Comparison of ENCODE assay signal across 8 cellular contexts in the genomic region with DNA sequence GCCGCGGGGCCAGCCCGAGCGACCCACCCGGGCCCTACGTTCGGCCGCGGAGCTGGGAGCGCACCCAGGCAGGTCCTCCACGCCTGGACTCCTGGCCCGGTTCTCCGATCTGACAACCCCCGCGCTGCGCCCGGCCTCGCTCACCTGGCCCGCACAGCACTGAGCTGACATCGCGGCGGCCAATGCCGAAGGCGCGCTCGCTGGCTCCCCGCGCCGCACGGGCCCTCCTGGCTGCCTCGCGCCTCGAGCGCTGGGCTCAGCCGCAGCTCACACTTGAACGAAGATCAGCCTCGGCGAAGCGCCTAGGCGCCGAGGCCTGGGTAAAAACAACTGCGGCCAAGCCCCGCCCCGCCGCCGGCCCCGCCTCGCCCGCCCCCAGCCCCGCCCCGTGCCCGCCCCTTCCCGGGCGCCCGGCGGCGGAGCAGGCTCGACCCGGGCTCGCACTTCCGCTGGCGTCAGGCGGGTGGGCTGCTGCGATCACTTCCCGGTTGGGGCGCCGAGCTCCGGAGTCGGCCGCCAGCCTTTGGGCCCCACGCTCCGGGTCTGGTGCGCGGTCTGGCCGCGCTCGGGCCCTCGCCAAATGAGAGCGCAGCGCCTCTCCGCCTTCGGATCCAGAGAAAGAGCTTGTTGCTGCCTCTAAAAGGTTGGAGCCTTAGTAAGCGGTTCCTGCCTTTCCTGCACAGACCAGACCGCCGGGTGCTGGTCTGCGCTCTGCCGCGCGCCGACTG. TPM values are rescaled to one million over a fixed set of nuclear protein-coding genes. Genes with fewer than 3 reads are reported as not detected.
A peak's percentile ranks its signal among the peaks of the same experiment; 100 is the strongest.
DNase-seq lines count a peak whose midpoint lies in the region; ATAC-seq, FAIRE-seq and TF ChIP-seq lines count a peak whose summit lies in the region.

TSS of gene SERINC5 (minus strand) at position 297 of the 728 bp plus-strand sequence. CDS start at position 171, 126 bp downstream.

- H3K36me3 ChIP-seq in CD8-positive, alpha-beta T cell (ENCODE audit: insufficient read depth, low read length): no peaks in the 10 kb centered on the region
- H3K36me3 ChIP-seq in SJSA1 (peaks cover 8% of the 10 kb centered on the region), neutrophil (no peaks in the 10 kb centered on the region)

- peaks cover 31% of the 10 kb centered on the region for H3K36me3 Mint-ChIP-seq in CD8-positive, alpha-beta T cell

- no peaks in the 10 kb centered on the region for H3K27me3 Mint-ChIP-seq in CD8-positive, alpha-beta T cell (ENCODE audit: low read depth)

- H3K9me3 Mint-ChIP-seq in CD8-positive, alpha-beta T cell: no peaks in the 10 kb centered on the region

- DNase-seq in CD8-positive, alpha-beta T cell: peak; percentile 69 to 92 (median 82)
- DNase-seq in SJSA1 (ENCODE audit: low read depth in 1 of 2, low spot score in 2 of 2): peak; percentile 86 to 90
- peak; percentile 67 for DNase-seq in activated gamma-delta T cell treated with anti-CD3 and anti-CD28 coated beads, Interleukin-2, amount 50 U/mL, for 16 hours (ENCODE audit: low read depth)
- peak; percentile 94 to 97 for DNase-seq in frontal cortex (ENCODE audit: low spot score in 2 of 2)

- peak within 1 kb of the TSS; percentile 99 for H3K4me3 Mint-ChIP-seq in CD8-positive, alpha-beta T cell

- intact Hi-C loops in CD8-positive, alpha-beta T cell (cut with DNase I, micrococcal nuclease): loop anchor here (1.0 to 10.0 kb wide), 12 partner anchors 9 to 1049 kb away; partner anchors contain the start of genes HOMER1 (in 1 of the 2), MTX3 (in 1 of the 2), ZCCHC9 (in 1 of the 2) and ZFYVE16 (in 1 of the 2)

- POLR2A ChIA-PET in CD8-positive, alpha-beta T cell (lab: Charles Lee): interaction anchor here (0.7 to 4.8 kb wide), 26 partner anchors 9 to 266 kb away, joined by 3 to 63 read pairs (median 5); no protein-coding TSS in a partner anchor

- CTCF ChIA-PET in CD8-positive, alpha-beta T cell (lab: Charles Lee): interaction anchor here (0.9 to 3.1 kb wide), 11 partner anchors 11 to 169 kb away, joined by 3 to 12 read pairs (median 5); no protein-coding TSS in a partner anchor

- no peak for TF ChIP-seq CTCF in CD8-positive, alpha-beta T cell (IDR thresholded peaks at IDR 0.05)
- TF ChIP-seq CTCF in neutrophil (IDR thresholded peaks at IDR 0.05) (peak; percentile 46), subcutaneous adipose tissue (IDR thresholded peaks at IDR 0.05; ENCODE audit: low read depth) (no peak)

- peaks cover 57% of the 10 kb centered on the region for H3K4me1 Mint-ChIP-seq in CD8-positive, alpha-beta T cell (ENCODE audit: low read depth)

- peak within 1 kb of the TSS; percentile 91 for H3K4me3 ChIP-seq in CD8-positive, alpha-beta T cell (ENCODE audit: low read depth, low read length)
- H3K4me3 ChIP-seq in SJSA1 (peak within 1 kb of the TSS; percentile 96), neutrophil (ENCODE audit: low read depth in 1 of 2, low read length in 1 of 2) (peak within 1 kb of the TSS; percentile 82 to 90)

- no peaks in the 10 kb centered on the region for H3K27me3 ChIP-seq in CD8-positive, alpha-beta T cell (ENCODE audit: insufficient read depth, low read length)
- no peaks in the 10 kb centered on the region for H3K27me3 ChIP-seq in SJSA1 (replicated peaks)
- H3K27me3 ChIP-seq in neutrophil: no peaks in the 10 kb centered on the region

- H3K4me1 ChIP-seq in CD8-positive, alpha-beta T cell (ENCODE audit: insufficient read depth, low read length): peaks cover 35% of the 10 kb centered on the region
- H3K4me1 ChIP-seq in SJSA1 (replicated peaks) (peaks cover 15% of the 10 kb centered on the region), neutrophil (ENCODE audit: control insufficient read depth in 1 of 2, insufficient read depth in 1 of 2, low read depth in 1 of 2, low read length in 1 of 2) (peaks cover 31 to 39% of the 10 kb centered on the region in 2 experiments)

- peak within 1 kb of the TSS; percentile 99 for H3K27ac Mint-ChIP-seq in CD8-positive, alpha-beta T cell

- peak; percentile 74 for ATAC-seq in CD8-positive, alpha-beta T cell
- ATAC-seq in GM19395 (IDR thresholded peaks at IDR 0.05; ENCODE audit: unreplicated experiment): peak; percentile 83
- peak; percentile 65 for ATAC-seq in HG03558 (IDR thresholded peaks at IDR 0.05; ENCODE audit: extremely low read depth, unreplicated experiment)

- no peaks in the 10 kb centered on the region for H3K9me3 ChIP-seq in CD8-positive, alpha-beta T cell (ENCODE audit: low read length)
- H3K9me3 ChIP-seq in SJSA1 (replicated peaks): no peaks in the 10 kb centered on the region
- no peaks in the 10 kb centered on the region for H3K9me3 ChIP-seq in neutrophil

- FAIRE-seq in frontal cortex (lab: Jason Lieb, UNC): no peak

- H3K27ac ChIP-seq in CD8-positive, alpha-beta T cell (ENCODE audit: low read depth, low read length): peak within 1 kb of the TSS; percentile 89
- H3K27ac ChIP-seq in SJSA1 (peak within 1 kb of the TSS; percentile 97), neutrophil (peak within 1 kb of the TSS; percentile 87)

RNA-seq across cellular contexts. Expression of gene SERINC5, which starts in this region (rescaled TPM):
- total RNA-seq in CD8-positive, alpha-beta T cell: 100 to 1,000 TPM; 112 to 117 TPM
- 3.0 and 7.0 TPM in 2 replicates for total RNA-seq in SJSA1 (2014; rRNA removed; shearing (Covaris generic))
- 44.8 TPM for total RNA-seq in frontal cortex
- 10 to 100 TPM in 3 of 4 donors, 1 to 10 TPM in 1; 9.7 to 21.7 (median 17.3) TPM for total RNA-seq in subcutaneous adipose tissue

Comparison
In these comparisons a context has a peak if more than half of its experiments do, and no peak if none do; other contexts are left out.
1. Peak in every context shown above with its lines: DNase-seq, ATAC-seq, H3K4me3 ChIP-seq and H3K27ac ChIP-seq.